In the genomic region with DNA sequence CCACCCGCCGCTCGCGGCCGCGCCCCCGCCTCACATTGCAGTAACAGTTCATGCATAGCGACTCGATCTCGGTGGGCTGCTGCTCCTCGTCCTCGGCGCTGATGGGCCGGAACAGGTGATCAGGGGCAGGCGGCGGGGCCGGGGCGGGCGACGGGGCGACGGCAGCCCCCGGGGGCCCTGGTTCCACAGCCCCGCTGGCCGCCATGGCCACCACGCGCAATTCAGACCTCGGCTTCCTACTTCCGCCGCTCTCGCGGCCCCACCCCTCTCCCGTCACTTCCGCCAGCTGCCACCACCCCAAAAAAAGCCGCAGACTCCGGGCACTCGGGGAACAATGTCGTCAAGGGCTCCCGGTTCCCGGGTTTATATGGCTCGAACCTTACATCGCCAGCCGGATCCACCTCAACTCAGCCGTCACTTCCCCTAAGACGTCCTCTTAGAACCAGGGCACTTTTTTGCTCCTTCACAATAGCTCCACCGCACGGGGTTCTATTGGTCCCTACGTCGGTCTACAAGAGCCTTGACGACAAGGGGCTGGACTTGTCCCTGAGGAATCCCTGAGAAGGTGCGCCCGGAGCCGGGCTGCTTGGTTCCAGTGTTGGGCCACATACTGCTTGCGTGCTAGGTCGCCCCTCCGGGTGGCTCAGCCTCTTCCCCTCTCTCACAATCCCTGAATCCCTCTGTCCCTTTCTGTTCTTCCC, we compare ENCODE assay signal across 8 cellular contexts. TPM values are rescaled to one million over a fixed set of nuclear protein-coding genes. Genes with fewer than 3 reads are reported as not detected.
DNase-seq lines count a peak whose midpoint lies in the region; ATAC-seq lines count a peak whose summit lies in the region.

A gene with protein sequence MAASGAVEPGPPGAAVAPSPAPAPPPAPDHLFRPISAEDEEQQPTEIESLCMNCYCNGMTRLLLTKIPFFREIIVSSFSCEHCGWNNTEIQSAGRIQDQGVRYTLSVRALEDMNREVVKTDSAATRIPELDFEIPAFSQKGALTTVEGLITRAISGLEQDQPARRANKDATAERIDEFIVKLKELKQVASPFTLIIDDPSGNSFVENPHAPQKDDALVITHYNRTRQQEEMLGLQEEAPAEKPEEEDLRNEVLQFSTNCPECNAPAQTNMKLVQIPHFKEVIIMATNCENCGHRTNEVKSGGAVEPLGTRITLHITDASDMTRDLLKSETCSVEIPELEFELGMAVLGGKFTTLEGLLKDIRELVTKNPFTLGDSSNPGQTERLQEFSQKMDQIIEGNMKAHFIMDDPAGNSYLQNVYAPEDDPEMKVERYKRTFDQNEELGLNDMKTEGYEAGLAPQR (minus strand): TSS at position 238 of the 701 bp plus-strand sequence. CDS start 33 bp downstream, at position 205.

- peak; percentile 80 for ATAC-seq in GM19328 (IDR thresholded peaks at IDR 0.05; ENCODE audit: unreplicated experiment)
- peak; percentile 84 for ATAC-seq in HG03460 (IDR thresholded peaks at IDR 0.05; ENCODE audit: unreplicated experiment)

- CTCF ChIA-PET in activated CD8-positive, alpha-beta memory T cell treated with anti-CD3 and anti-CD28 coated beads for 36 hours (lab: Charles Lee): interaction anchor here (1.1 to 4.1 kb wide), 3 partner anchors 14 to 319 kb away, joined by 3 to 40 read pairs (median 5); no protein-coding TSS in a partner anchor

- H3K4me3 ChIP-seq in effector memory CD4-positive, alpha-beta T cell (ENCODE audit: insufficient read depth, low read depth, low read length, poor library complexity, severe bottlenecking): peak within 1 kb of the TSS; percentile 88

- POLR2A ChIA-PET in activated CD8-positive, alpha-beta memory T cell treated with anti-CD3 and anti-CD28 coated beads for 36 hours (lab: Charles Lee): interaction anchor here (0.8 to 1.8 kb wide), 6 partner anchors 10 to 65 kb away, joined by 3 to 10 read pairs (median 5); partner anchors contain the start of gene BUD13

- H3K27ac ChIP-seq in effector memory CD4-positive, alpha-beta T cell (ENCODE audit: insufficient read depth, low read length, poor library complexity, severe bottlenecking): peak within 1 kb of the TSS; percentile 85

- DNase-seq in C1 segment of cervical spinal cord (lab: John Stamatoyannopoulos, UW): peak in 13 of 14 donors; percentile 43 to 86 (median 70)
- peak; percentile 55 for DNase-seq in NK-92 treated with Interleukin-12 subunit alpha and Interleukin-12 subunit beta, amount 100 ng/mL, for 24 hours (lab: John Stamatoyannopoulos, UW)
- DNase-seq in effector memory CD4-positive, alpha-beta T cell: peak; percentile 78 to 85 (median 79)
- peak; percentile 86 for DNase-seq in medulla oblongata (ENCODE audit: extremely low spot score)
- DNase-seq in stimulated activated CD4-positive, alpha-beta T cell treated with anti-CD3 and anti-CD28 coated beads, TNF-alpha, amount 100 ng/mL, for 48 hours (ENCODE audit: low read depth in 3 of 3): peak; percentile 63 to 79 (median 72)

- no peaks in the 10 kb centered on the region for H3K27me3 ChIP-seq in effector memory CD4-positive, alpha-beta T cell (replicated peaks; ENCODE audit: control insufficient read depth, insufficient read depth, low read length, poor library complexity, severe bottlenecking)

- peaks cover 36% of the 10 kb centered on the region for H3K36me3 ChIP-seq in effector memory CD4-positive, alpha-beta T cell (ENCODE audit: control insufficient read depth, insufficient read depth, low read length)

- H3K4me1 ChIP-seq in effector memory CD4-positive, alpha-beta T cell (ENCODE audit: control insufficient read depth, insufficient read depth, low read length, poor library complexity, severe bottlenecking): peaks cover 29% of the 10 kb centered on the region

- H3K9me3 ChIP-seq in effector memory CD4-positive, alpha-beta T cell (ENCODE audit: control insufficient read depth, low read length): no peaks in the 10 kb centered on the region

RNA-seq across cellular contexts. Expression of the gene that starts here (rescaled TPM):
- total RNA-seq in activated CD8-positive, alpha-beta memory T cell treated with anti-CD3 and anti-CD28 coated beads for 36 hours: 100 to 1,000 TPM; 111 to 112 TPM

Comparison
In these comparisons a context has a peak if more than half of its experiments do, and no peak if none do; other contexts are left out.
1. Peak in every context shown above with its lines: DNase-seq, ATAC-seq, H3K4me3 ChIP-seq and H3K27ac ChIP-seq.